Comparison of ENCODE assay signal across 13 cellular contexts in genomic region chr5:130111723-130112122, GRCh38.
A peak's percentile ranks its signal among the peaks of the same experiment; 100 is the strongest.
DNase-seq lines count a peak whose midpoint lies in the region; ATAC-seq and TF ChIP-seq lines count a peak whose summit lies in the region.
"Had no signal": no experiment of that assay in that cellular context is flagged by ENCODE, and none has a peak within 500 bp of the region (broad histone marks: within the 10 kb centered on the region; RNA-seq: fewer than 3 reads in every experiment).

No MANE protein-coding gene starts in this region.

- H3K36me3 ChIP-seq in hepatocyte (replicated peaks; ENCODE audit: insufficient read depth, low read depth) = no peaks in the 10 kb centered on the region

- no peaks in the 10 kb centered on the region for H3K9me3 ChIP-seq in hepatocyte (ENCODE audit: low read depth)

- no peak for DNase-seq in hepatocyte (ENCODE audit: low spot score)
- DNase-seq in NCI-H2196 treated with DMSO at 0.1 percent for 48 hours (lab: John Stamatoyannopoulos, UW; ENCODE audit: unreplicated experiment) = no peak
- no peak for DNase-seq in stimulated activated CD4-positive, alpha-beta T cell treated with anti-CD3 and anti-CD28 coated beads, Interleukin-2, amount 100 ng/mL, for 24 hours
- no peak for DNase-seq in NCI-H2081 (lab: John Stamatoyannopoulos, UW)
- DNase-seq: CD4-positive, CD25-positive, alpha-beta regulatory T cell; DMS53; NCI-H1092 treated with DMSO at 0.1 percent for 48 hours; NCI-H1694 treated with DMSO at 0.1 percent for 48 hours had no signal

- no peaks in the 10 kb centered on the region for H4K20me1 ChIP-seq in hepatocyte (ENCODE audit: insufficient read depth, poor library complexity, severe bottlenecking)

- H3K9me2 ChIP-seq in hepatocyte (replicated peaks; ENCODE audit: insufficient read depth) = no peaks in the 10 kb centered on the region

- no peaks in the 10 kb centered on the region for H3K79me2 ChIP-seq in hepatocyte

- H3K27me3 ChIP-seq in hepatocyte = no peaks in the 10 kb centered on the region

- H3K27ac ChIP-seq in hepatocyte = no peak overlapping the region

- H3K4me3 ChIP-seq in hepatocyte = no peak overlapping the region
- H3K4me3 ChIP-seq: K562 had no signal

- WGBS in hepatocyte (ENCODE audit: low lambda C conversion rate, missing lambda C conversion rate) = 47% methylated on average over 3 of the region's 3 CpGs

- no peak for TF ChIP-seq CTCF in hepatocyte (IDR thresholded peaks at IDR 0.05; ENCODE audit: poor library complexity)

- H2AFZ ChIP-seq in hepatocyte = no peak overlapping the region

- peak; percentile 14 for ATAC-seq in GM18867 (IDR thresholded peaks at IDR 0.05; ENCODE audit: unreplicated experiment)
- ATAC-seq in GM21390 (IDR thresholded peaks at IDR 0.05; ENCODE audit: unreplicated experiment) = peak; percentile 1
- peak; percentile 7 for ATAC-seq in HG03565 (IDR thresholded peaks at IDR 0.05; ENCODE audit: unreplicated experiment)
- no peak for ATAC-seq in activated CD4-positive, CD25-positive, alpha-beta regulatory T cell treated with anti-CD3 and anti-CD28 coated beads, Interleukin-2, amount 50 U/mL, for 24 hours
- ATAC-seq: K562 had no signal

- H3K4me2 ChIP-seq in hepatocyte = peak overlapping the region; percentile 4

- H3K4me1 ChIP-seq in hepatocyte (ENCODE audit: insufficient read depth) = peaks cover 19% of the 10 kb centered on the region

Comparison
In these comparisons a context has a peak if more than half of its experiments do, and no peak if none do; other contexts are left out.
1. ATAC-seq: peak in GM18867 (single experiment), GM21390 (single experiment) and HG03565 (single experiment); none in activated CD4-positive, CD25-positive, alpha-beta regulatory T cell treated with anti-CD3 and anti-CD28 coated beads, Interleukin-2, amount 50 U/mL, for 24 hours (0 of 2).